In genomic region chr1:151472852-151473731, GRCh38 we compare ENCODE assay signal across 8 cellular contexts. TPM values are rescaled to one million over a fixed set of nuclear protein-coding genes. Genes with fewer than 3 reads are reported as not detected.
DNase-seq lines count a peak whose midpoint lies in the region; ATAC-seq, FAIRE-seq and TF ChIP-seq lines count a peak whose summit lies in the region.

No MANE protein-coding gene starts in this region.

- H3K56ac ChIP-seq in IMR-90 (ENCODE audit: extremely low read depth, insufficient read depth, low read length), result peak overlapping the region; percentile 38; the same call in 1 of the 2 replicates

- BruUV-seq in IMR-90 (replicated peaks; lab: Mats Ljungman, UMichigan), result no TSS peak

- 4% methylated on average over 18 of the region's 36 CpGs; no CpG with 5 or more reads in 1 of the 2 experiments for WGBS in IMR-90 (ENCODE audit: extremely low coverage in 2 of 2, insufficient read length in 1 of 2), 2 experiments
- 13% methylated on average over 36 of the region's 36 CpGs for WGBS in thymus

- peaks cover 11% of the 10 kb centered on the region for H3K4me1 Mint-ChIP-seq in CD14-positive monocyte
- peaks cover 14% of the 10 kb centered on the region for H3K4me1 Mint-ChIP-seq in activated CD8-positive, alpha-beta memory T cell treated with anti-CD3 and anti-CD28 coated beads, Interleukin-2, amount 10 ng/mL, durations not matched to agents 7 days and 5 days

- H2AK9ac ChIP-seq in IMR-90 (replicated peaks; ENCODE audit: low read depth, low read length, poor library complexity), result peak overlapping the region; percentile 74

- peak overlapping the region; percentile 71; the same call in 1 of the 2 replicates for H3K23ac ChIP-seq in IMR-90 (ENCODE audit: low read depth, low read length)

- no peaks in the 10 kb centered on the region for H3K9me1 ChIP-seq in IMR-90 (ENCODE audit: insufficient read depth, low read length)

- H3K18ac ChIP-seq in IMR-90 (ENCODE audit: low read depth, low read length), result no peak overlapping the region

- H3K79me1 ChIP-seq in IMR-90 (ENCODE audit: low read depth in 1 of 2, low read length in 2 of 2), result no peaks in the 10 kb centered on the region; a peak in 1 of 4 replicates

- H3K4me3 Mint-ChIP-seq in CD14-positive monocyte, result peak overlapping the region; percentile 91
- H3K4me3 Mint-ChIP-seq in activated CD8-positive, alpha-beta memory T cell treated with anti-CD3 and anti-CD28 coated beads, Interleukin-2, amount 10 ng/mL, durations not matched to agents 7 days and 5 days, result peak overlapping the region; percentile 29

- H3K9me3 ChIP-seq in IMR-90 (ENCODE audit: control insufficient read depth, insufficient read depth, low read length) (no peaks in the 10 kb centered on the region), muscle layer of colon (ENCODE audit: low read length) (no peaks in the 10 kb centered on the region), thymus (ENCODE audit: control insufficient read depth) (no peaks in the 10 kb centered on the region)

- H2AFZ ChIP-seq in IMR-90 (replicated peaks; ENCODE audit: low read length, poor library complexity), result peak overlapping the region; percentile 95

- H4K5ac ChIP-seq in IMR-90 (ENCODE audit: low read depth, low read length), result peak overlapping the region; percentile 84

- peak overlapping the region; percentile 96 to 98 for H4K8ac ChIP-seq in IMR-90 (ENCODE audit: low read depth in 2 of 2, low read length in 2 of 2)

- no peak for TF ChIP-seq RAD21 in IMR-90 (IDR thresholded peaks at IDR 0.05; ENCODE audit: low read length)

- H3K27me3 Mint-ChIP-seq in CD14-positive monocyte (ENCODE audit: low read depth in 3 of 3), result peaks cover 0 to 5% (median 2%) of the 10 kb centered on the region in 3 donors
- H3K27me3 Mint-ChIP-seq in activated CD8-positive, alpha-beta memory T cell treated with anti-CD3 and anti-CD28 coated beads, Interleukin-2, amount 10 ng/mL, durations not matched to agents 7 days and 5 days, result no peaks in the 10 kb centered on the region

- H4K20me1 ChIP-seq in IMR-90 (ENCODE audit: insufficient read depth, low read length), result no peaks in the 10 kb centered on the region

- H3K27me3 ChIP-seq in IMR-90 (ENCODE audit: control insufficient read depth, insufficient read depth, low read length) (no peaks in the 10 kb centered on the region), muscle layer of colon (ENCODE audit: control insufficient read depth in 1 of 2, insufficient read depth in 2 of 2, low read length in 2 of 2) (no peaks in the 10 kb centered on the region), thymus (ENCODE audit: control insufficient read depth, insufficient read depth) (no peaks in the 10 kb centered on the region)

- H2AK5ac ChIP-seq in IMR-90 (ENCODE audit: low read depth, low read length), result 0 out of 2 replicates have a peak overlapping the region, but pooled peaks have one; percentile 12

- CTCF ChIA-PET in IMR-90 (lab: Yijun Ruan, JAX), result no interaction called here
- CTCF ChIA-PET in activated CD8-positive, alpha-beta memory T cell treated with anti-CD3 and anti-CD28 coated beads, Interleukin-2, amount 10 ng/mL, durations not matched to agents 7 days and 5 days (lab: Charles Lee), result interaction anchor here (0.6 to 0.7 kb wide), 2 partner anchors 373 to 527 kb away, joined by 3 read pairs; no protein-coding TSS in a partner anchor

- H3K27ac ChIP-seq in IMR-90 (ENCODE audit: insufficient read depth, low read length) (peak overlapping the region; percentile 42), muscle layer of colon (ENCODE audit: low read depth, low read length) (peak overlapping the region; percentile 41), thymus (ENCODE audit: low read depth) (peak overlapping the region; percentile 31)

- TF ChIP-seq POLR2A in IMR-90 (IDR thresholded peaks at IDR 0.05; ENCODE audit: low read depth, low read length), result no peak

- H3K4me1 ChIP-seq in IMR-90 (ENCODE audit: control insufficient read depth, insufficient read depth, low read length), result no peaks in the 10 kb centered on the region
- peaks cover 10% of the 10 kb centered on the region for H3K4me1 ChIP-seq in muscle layer of colon (ENCODE audit: insufficient read depth, low read length)
- peaks cover 6% of the 10 kb centered on the region for H3K4me1 ChIP-seq in thymus (ENCODE audit: control insufficient read depth, insufficient read depth, low read length)

- TF ChIP-seq CTCF in CD14-positive monocyte (IDR thresholded peaks at IDR 0.05) (no peak), IMR-90 (conservative IDR thresholded peaks at IDR 0.05; ENCODE audit: low read depth, low read length) (no peak), fibroblast of mammary gland (conservative IDR thresholded peaks at IDR 0.05; ENCODE audit: control insufficient read depth, insufficient read depth, low read depth, low read length) (no peak)

- H3K36me3 Mint-ChIP-seq in CD14-positive monocyte, result no peaks in the 10 kb centered on the region
- H3K36me3 Mint-ChIP-seq in activated CD8-positive, alpha-beta memory T cell treated with anti-CD3 and anti-CD28 coated beads, Interleukin-2, amount 10 ng/mL, durations not matched to agents 7 days and 5 days, result no peaks in the 10 kb centered on the region

- H2BK15ac ChIP-seq in IMR-90 (ENCODE audit: low read depth, low read length), result no peak overlapping the region

- peak overlapping the region in 5 of 7 donors; percentile 68 to 91 (median 78) for H3K27ac Mint-ChIP-seq in CD14-positive monocyte
- peak overlapping the region; percentile 18 for H3K27ac Mint-ChIP-seq in activated CD8-positive, alpha-beta memory T cell treated with anti-CD3 and anti-CD28 coated beads, Interleukin-2, amount 10 ng/mL, durations not matched to agents 7 days and 5 days

- peak; percentile 74 for ATAC-seq in IMR-90 (ENCODE audit: low read depth)
- peak; percentile 63 for ATAC-seq in activated CD8-positive, alpha-beta memory T cell treated with anti-CD3 and anti-CD28 coated beads, Interleukin-2, amount 10 ng/mL, durations not matched to agents 7 days and 5 days

- dilution Hi-C loops in IMR-90 (cut with HindIII; ENCODE audit: low sequenced_read_pairs, unreplicated experiment), result no loop called here

- H3K9ac ChIP-seq in IMR-90 (ENCODE audit: low read depth, low read length), result peak overlapping the region; percentile 69
- peak overlapping the region; percentile 15 for H3K9ac ChIP-seq in muscle layer of colon (ENCODE audit: low read length)

- peak overlapping the region; percentile 76 for H3K4me2 ChIP-seq in IMR-90 (ENCODE audit: low read depth, low read length)

- DNase-seq in CD14-positive monocyte (ENCODE audit: low spot score), result no peak
- DNase-seq in IMR-90, result peak; percentile 34
- DNase-seq in activated CD8-positive, alpha-beta memory T cell treated with anti-CD3 and anti-CD28 coated beads, Interleukin-2, amount 10 ng/mL, durations not matched to agents 7 days and 5 days, result peak; percentile 41
- peak; percentile 56 for DNase-seq in fibroblast of mammary gland (ENCODE audit: low read depth)
- no peak for DNase-seq in HTR-8/SVneo (ENCODE audit: insufficient read length, low spot score)
- no peak for DNase-seq in KBM-7

- peak overlapping the region; percentile 85 for H2BK120ac ChIP-seq in IMR-90 (ENCODE audit: low read depth, low read length)

- peak overlapping the region; percentile 81 for H3K4ac ChIP-seq in IMR-90 (ENCODE audit: low read depth, low read length)

- no peak for FAIRE-seq in HTR-8/SVneo (lab: Jason Lieb, UNC)

- peak overlapping the region; percentile 27; the same call in 1 of the 2 replicates for H2BK20ac ChIP-seq in IMR-90 (ENCODE audit: low read depth, low read length)

- in situ Hi-C loops in IMR-90 (cut with MboI; ENCODE audit: low sequenced_read_pairs), result no loop called here
- in situ Hi-C loops in KBM-7 (cut with MboI; ENCODE audit: low pct_unique_long_range_greater_than_20kb, low sequenced_read_pairs), result no loop called here

- intact Hi-C loops in CD14-positive monocyte (cut with micrococcal nuclease), result no loop called here
- intact Hi-C loops in IMR-90 (cut with micrococcal nuclease), result loop anchor here (1.0 to 5.0 kb wide), 2 partner anchors 14 to 39 kb away; partner anchors contain the start of genes CGN and POGZ

- H3K14ac ChIP-seq in IMR-90 (replicated peaks; ENCODE audit: low read depth, low read length), result peak overlapping the region; percentile 86

- peak overlapping the region; percentile 35 for H2BK5ac ChIP-seq in IMR-90 (ENCODE audit: low read depth, low read length, poor library complexity, severe bottlenecking)

- H3K36me3 ChIP-seq in IMR-90 (ENCODE audit: control insufficient read depth, insufficient read depth, low read length) (no peaks in the 10 kb centered on the region), muscle layer of colon (ENCODE audit: insufficient read depth, low read length) (no peaks in the 10 kb centered on the region), thymus (ENCODE audit: control insufficient read depth, insufficient read depth) (no peaks in the 10 kb centered on the region)

- peak overlapping the region; percentile 38 for H3K4me3 ChIP-seq in IMR-90 (ENCODE audit: insufficient read depth, low read depth, low read length)
- H3K4me3 ChIP-seq in fibroblast of mammary gland (ENCODE audit: control insufficient read depth, low read depth, low read length), result peak overlapping the region; percentile 44
- peak overlapping the region; percentile 18 to 59 for H3K4me3 ChIP-seq in muscle layer of colon (ENCODE audit: low read depth in 1 of 2, low read length in 2 of 2)
- H3K4me3 ChIP-seq in thymus (ENCODE audit: low read length), result peak overlapping the region; percentile 66

- no peaks in the 10 kb centered on the region for H3K9me3 Mint-ChIP-seq in CD14-positive monocyte
- H3K9me3 Mint-ChIP-seq in activated CD8-positive, alpha-beta memory T cell treated with anti-CD3 and anti-CD28 coated beads, Interleukin-2, amount 10 ng/mL, durations not matched to agents 7 days and 5 days (ENCODE audit: low read depth), result no peaks in the 10 kb centered on the region

- peak overlapping the region; percentile 54; the same call in 1 of the 2 replicates for H4K91ac ChIP-seq in IMR-90 (ENCODE audit: insufficient read depth, low read depth, low read length)

- POLR2A ChIA-PET in IMR-90 (lab: Charles Lee; ENCODE audit: unreplicated experiment), result no interaction called here

RNA-seq across cellular contexts. Expression of gene POGZ, which starts 13.8 kb away (rescaled TPM):
- 1 to 10 TPM in 1 of 2 donors, under 1 TPM in 1; 0.75 to 1.8 TPM for polyA plus RNA-seq in CD14-positive monocyte
- 15.0 and 20.8 TPM in 2 replicates for total RNA-seq in IMR-90 (2012; rRNA removed)
- polyA plus RNA-seq in IMR-90 (2012; rRNA removed), result 27.4 and 33.5 TPM in 2 replicates
- 7.6 and 11.1 TPM in 2 replicates for polyA plus RNA-seq in IMR-90 (2012; cell fraction: cytosol; rRNA removed)
- polyA plus RNA-seq in IMR-90 (2012; cell fraction: nucleus; rRNA removed; ENCODE audit: low replicate concordance), result 108 and 190 TPM in 2 replicates
- total RNA-seq in activated CD8-positive, alpha-beta memory T cell treated with anti-CD3 and anti-CD28 coated beads, Interleukin-2, amount 10 ng/mL, durations not matched to agents 7 days and 5 days, result 10 to 100 TPM; 79.6 to 83.5 TPM
- polyA plus RNA-seq in thymus, result 33.5 TPM

RNA-seq across cellular contexts. Expression of gene CGN, which starts 38.1 kb away (rescaled TPM):
- polyA plus RNA-seq in CD14-positive monocyte (not detected), IMR-90 (2012; rRNA removed) (0.34 and 0.36 TPM in 2 replicates), thymus (2.8 TPM)
- 0.28 and 0.36 TPM in 2 replicates for total RNA-seq in IMR-90 (2012; rRNA removed)
- polyA plus RNA-seq in IMR-90 (2012; cell fraction: cytosol; rRNA removed), result 0.10 and 0.20 TPM in 2 replicates
- 0.84 and 1.3 TPM in 2 replicates for polyA plus RNA-seq in IMR-90 (2012; cell fraction: nucleus; rRNA removed; ENCODE audit: low replicate concordance)
- total RNA-seq in activated CD8-positive, alpha-beta memory T cell treated with anti-CD3 and anti-CD28 coated beads, Interleukin-2, amount 10 ng/mL, durations not matched to agents 7 days and 5 days, result under 1 TPM; 0.37 to 0.70 TPM

Comparison
In these comparisons a context has a peak if more than half of its experiments do, and no peak if none do; other contexts are left out.
1. DNase-seq: peak in IMR-90 (single experiment), activated CD8-positive, alpha-beta memory T cell treated with anti-CD3 and anti-CD28 coated beads, Interleukin-2, amount 10 ng/mL, durations not matched to agents 7 days and 5 days (single experiment) and fibroblast of mammary gland (single experiment); none in CD14-positive monocyte (single experiment), HTR-8/SVneo (single experiment) and KBM-7 (single experiment).
2. Peak in every context shown above with its lines, with median percentiles within 50 percentile points of each other: H3K27ac ChIP-seq and H3K4me3 ChIP-seq.